Comparison of ENCODE assay signal across 9 cellular contexts in the genomic region with DNA sequence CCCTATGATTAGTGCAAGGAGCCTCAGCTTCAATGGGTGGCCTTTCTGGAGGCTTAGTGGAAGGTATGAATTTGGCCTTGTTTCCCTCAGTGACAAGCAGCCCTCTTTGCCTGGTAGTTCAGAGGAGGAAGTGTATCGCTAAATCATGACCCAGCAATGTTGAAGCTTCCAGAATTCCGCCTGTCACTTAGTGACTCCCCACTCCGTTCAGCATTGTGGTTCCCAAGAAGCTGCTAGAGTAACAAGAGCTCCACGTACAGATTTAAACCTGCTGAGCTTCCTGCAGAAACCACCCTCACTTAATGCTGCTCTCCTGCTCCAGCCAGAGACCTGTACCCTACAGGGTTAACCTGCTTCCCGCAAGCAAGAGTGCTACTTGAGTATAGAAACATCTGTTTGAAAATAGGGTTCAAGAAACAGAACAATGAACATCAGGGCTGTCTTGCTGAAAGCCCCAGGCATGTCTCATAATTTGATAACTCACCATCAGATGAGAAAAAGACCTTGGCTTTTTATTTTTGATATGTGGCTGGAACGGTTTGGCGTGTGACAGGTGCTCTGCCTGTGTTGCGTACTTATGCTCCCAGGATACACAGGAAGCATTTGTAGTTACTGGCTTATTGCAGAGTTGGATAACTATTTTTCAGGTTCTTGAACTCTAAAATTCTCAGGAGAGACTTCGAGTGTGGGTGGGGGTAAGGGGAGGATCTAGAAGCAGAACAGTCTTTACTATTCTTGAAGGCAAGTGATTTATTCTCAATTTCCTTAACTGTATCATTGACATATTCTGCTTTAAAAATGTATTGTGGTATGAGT.
DNase-seq lines count a peak whose midpoint lies in the region; ATAC-seq and TF ChIP-seq lines count a peak whose summit lies in the region.
"Had no signal": no experiment of that assay in that cellular context is flagged by ENCODE, and none has a peak within 500 bp of the region (broad histone marks: within the 10 kb centered on the region; RNA-seq: fewer than 3 reads in every experiment).

No MANE protein-coding gene starts in this region.

- peak overlapping the region; percentile 25 for H3K9ac ChIP-seq in SK-N-MC (ENCODE audit: insufficient read length)

- H3K27ac ChIP-seq in SK-N-MC (peak overlapping the region; percentile 16; the same call in 1 of the 2 replicates), spleen (peak overlapping the region in 7 of 8 donors; percentile 48 to 85 (median 82))
- no peak overlapping the region for H3K27ac ChIP-seq in CD4-positive, alpha-beta T cell (ENCODE audit: low read depth, low read length)

- CTCF ChIA-PET in CD4-positive, alpha-beta T cell (lab: Charles Lee), result no interaction called here

- DNase-seq in GM20000 (ENCODE audit: low spot score), result peak; percentile 22
- no peak for DNase-seq in SK-N-MC (ENCODE audit: low read depth, low spot score)
- DNase-seq in inferior parietal cortex (ENCODE audit: extremely low spot score), result peak; percentile 67
- no peak for DNase-seq in spleen
- DNase-seq in stimulated activated CD8-positive, alpha-beta memory T cell treated with anti-CD3 and anti-CD28 coated beads, Interleukin-4, amount 100 ng/mL, for 48 hours, result no peak
- no peak for DNase-seq in CD4-positive, alpha-beta T cell

- H3K36me3 ChIP-seq in SK-N-MC (ENCODE audit: insufficient read depth, low read length), result no peaks in the 10 kb centered on the region
- H3K36me3 ChIP-seq in spleen, result no peaks in the 10 kb centered on the region

- H3K27ac Mint-ChIP-seq in CD4-positive, alpha-beta T cell, result no peak overlapping the region
- H3K27ac Mint-ChIP-seq: T-helper 1 cell treated with Interleukin-12 subunit alpha and Interleukin-12 subunit beta and Interleukin-4 antibody, amounts not matched to agents 30 μg/mL and 1 μg/mL, for 36 hours had no signal

- no peaks in the 10 kb centered on the region for H3K36me3 Mint-ChIP-seq in CD4-positive, alpha-beta T cell (ENCODE audit: low read depth)

- no peak for TF ChIP-seq POLR2A in spleen (IDR thresholded peaks at IDR 0.05)

- H3K9me3 Mint-ChIP-seq in CD4-positive, alpha-beta T cell, result no peaks in the 10 kb centered on the region
- H3K9me3 Mint-ChIP-seq: T-helper 1 cell treated with Interleukin-12 subunit alpha and Interleukin-12 subunit beta and Interleukin-4 antibody, amounts not matched to agents 30 μg/mL and 1 μg/mL, for 36 hours had no signal

- ATAC-seq in HG03095 (IDR thresholded peaks at IDR 0.05; ENCODE audit: unreplicated experiment), result no peak
- no peak for ATAC-seq in activated CD4-positive, CD25-positive, alpha-beta regulatory T cell treated with anti-CD3 and anti-CD28 coated beads, Interleukin-2, amount 50 U/mL, for 24 hours
- ATAC-seq in CD4-positive, alpha-beta T cell (ENCODE audit: poor library complexity), result no peak

- H3K4me3 Mint-ChIP-seq in CD4-positive, alpha-beta T cell, result no peak overlapping the region
- H3K4me3 Mint-ChIP-seq: T-helper 1 cell treated with Interleukin-12 subunit alpha and Interleukin-12 subunit beta and Interleukin-4 antibody, amounts not matched to agents 30 μg/mL and 1 μg/mL, for 36 hours had no signal

- H3K4me3 ChIP-seq in SK-N-MC, result peak overlapping the region; percentile 83
- H3K4me3 ChIP-seq in spleen, result peak overlapping the region; percentile 47 to 79 (median 58)

- intact Hi-C loops in spleen (cut with DNase I; ENCODE audit: low total_unique reads), result no loop called here
- intact Hi-C loops in CD4-positive, alpha-beta T cell (cut with DNase I, micrococcal nuclease), result no loop called here

- H3K27me3 Mint-ChIP-seq in CD4-positive, alpha-beta T cell, result peaks cover 53% of the 10 kb centered on the region

- H3K27me3 ChIP-seq in spleen (replicated peaks in 1 of 7), result peaks cover 0 to 76% (median 19%) of the 10 kb centered on the region in 7 donors
- H3K27me3 ChIP-seq in CD4-positive, alpha-beta T cell (ENCODE audit: control insufficient read depth, insufficient read depth, low read length), result peaks cover 48% of the 10 kb centered on the region

- no peaks in the 10 kb centered on the region for H3K9me3 ChIP-seq in SK-N-MC (ENCODE audit: low read depth, low read length)
- H3K9me3 ChIP-seq in spleen, result no peaks in the 10 kb centered on the region
- H3K9me3 ChIP-seq in CD4-positive, alpha-beta T cell (ENCODE audit: control insufficient read depth, low read length), result no peaks in the 10 kb centered on the region

- no peak for TF ChIP-seq CTCF in GM20000 (IDR thresholded peaks at IDR 0.05; ENCODE audit: extremely low read depth, missing control alignments)
- no peak for TF ChIP-seq CTCF in spleen (IDR thresholded peaks at IDR 0.05 in 8 of 11, conservative IDR thresholded peaks at IDR 0.05 in 3 of 11)
- TF ChIP-seq CTCF in CD4-positive, alpha-beta T cell (IDR thresholded peaks at IDR 0.05), result no peak

- no peaks in the 10 kb centered on the region for H3K4me1 Mint-ChIP-seq in CD4-positive, alpha-beta T cell (ENCODE audit: low read depth)

- POLR2A ChIA-PET in CD4-positive, alpha-beta T cell (lab: Charles Lee), result no interaction called here

- WGBS in spleen, 5 donors, result 24 to 27% (median 26%) methylated on average over 9 of the region's 9 CpGs

- peaks cover 0 to 24% (median 4%) of the 10 kb centered on the region in 6 donors for H3K4me1 ChIP-seq in spleen

Comparison
In these comparisons a context has a peak if more than half of its experiments do, and no peak if none do; other contexts are left out.
1. DNase-seq: peak in GM20000 (single experiment) and inferior parietal cortex (single experiment); none in SK-N-MC (single experiment), spleen (single experiment), stimulated activated CD8-positive, alpha-beta memory T cell treated with anti-CD3 and anti-CD28 coated beads, Interleukin-4, amount 100 ng/mL, for 48 hours (single experiment) and CD4-positive, alpha-beta T cell (0 of 10).